In genomic region chr10:123522702-123523312, GRCh38 we compare ENCODE assay signal across 24 cellular contexts.
DNase-seq lines count a peak whose midpoint lies in the region; ATAC-seq and TF ChIP-seq lines count a peak whose summit lies in the region.
"Had no signal": no experiment of that assay in that cellular context is flagged by ENCODE, and none has a peak within 500 bp of the region (broad histone marks: within the 10 kb centered on the region; RNA-seq: fewer than 3 reads in every experiment).

No MANE protein-coding gene starts in this region.

- DNase-seq in GM06990 (ENCODE audit: extremely low read depth, insufficient read length) (peak; percentile 32), NCI-H526 treated with DMSO at 0.1 percent for 48 hours (lab: John Stamatoyannopoulos, UW) (peak; percentile 78), NCI-H1930 (lab: John Stamatoyannopoulos, UW) (no peak), endothelial cell (ENCODE audit: low spot score) (no peak), NCI-H2227 treated with DMSO at 0.1 percent for 48 hours (lab: John Stamatoyannopoulos, UW) (no peak)
- DNase-seq in activated naive CD4-positive, alpha-beta T cell treated with anti-CD3 and anti-CD28 coated beads, Interleukin-2, amount 50 U/mL, for 72 hours (ENCODE audit: low spot score in 2 of 2), result no peak
- DNase-seq: activated CD4-positive, alpha-beta T cell treated with anti-CD3 and anti-CD28 coated beads, Interleukin-2, amount 50 U/mL, for 4 hours; activated naive CD4-positive, alpha-beta T cell treated with anti-CD3 and anti-CD28 coated beads, Interleukin-2, amount 50 U/mL, for 16 hours; activated T-cell treated with anti-CD3 and anti-CD28 coated beads, Interleukin-2, amount 50 U/mL, for 24 hours; cerebellar nuclear complex; gastrocnemius medialis; lower lobe of right lung; MG63; NCI-H1436 treated with DMSO at 0.1 percent for 48 hours; stimulated activated CD4-positive, alpha-beta T cell treated with anti-CD3 and anti-CD28 coated beads, Interleukin-2, amount 100 ng/mL, for 24 hours; stimulated activated naive CD4-positive, alpha-beta T cell; T-helper 17 cell had no signal

- TF ChIP-seq CTCF in GM06990 (IDR thresholded peaks at IDR 0.05; ENCODE audit: insufficient read depth, low read length, poor library complexity, severe bottlenecking) (no peak), endothelial cell (IDR thresholded peaks at IDR 0.05; ENCODE audit: unreplicated experiment) (no peak)

- H3K36me3 Mint-ChIP-seq in endothelial cell (ENCODE audit: low read depth, unreplicated experiment), result no peaks in the 10 kb centered on the region
- no peaks in the 10 kb centered on the region for H3K36me3 Mint-ChIP-seq in activated naive CD4-positive, alpha-beta T cell treated with anti-CD3 and anti-CD28 coated beads, Interleukin-2, amount 50 U/mL, for 72 hours
- H3K36me3 Mint-ChIP-seq: IgD-negative memory B cell had no signal

- no peak overlapping the region for H3K4me3 Mint-ChIP-seq in endothelial cell (ENCODE audit: unreplicated experiment)
- H3K4me3 Mint-ChIP-seq: activated T-cell treated with anti-CD3 and anti-CD28 coated beads, Interleukin-2, amount 50 U/mL, for 24 hours; T-helper 17 cell had no signal

- no peaks in the 10 kb centered on the region for H3K27me3 ChIP-seq in GM06990 (replicated peaks; ENCODE audit: control insufficient read depth, insufficient read depth, low read length)
- H3K27me3 ChIP-seq: ascending aorta, gastrocnemius medialis, MG63 had no signal

- no peak overlapping the region for H3K4me3 ChIP-seq in GM06990 (replicated peaks; ENCODE audit: low read depth, low read length)
- H3K4me3 ChIP-seq: ascending aorta, gastrocnemius medialis, lower lobe of right lung, MG63, prostate gland, skin epidermis, thoracic aorta had no signal

- H3K36me3 ChIP-seq in GM06990 (ENCODE audit: control insufficient read depth, insufficient read depth, low read length), result no peaks in the 10 kb centered on the region
- H3K36me3 ChIP-seq: ascending aorta, gastrocnemius medialis, lower lobe of right lung, MG63, prostate gland, thoracic aorta had no signal

- no peaks in the 10 kb centered on the region for H3K4me1 Mint-ChIP-seq in endothelial cell (ENCODE audit: unreplicated experiment)
- H3K4me1 Mint-ChIP-seq: T-helper 17 cell had no signal

- no peaks in the 10 kb centered on the region for H3K9me3 Mint-ChIP-seq in endothelial cell (ENCODE audit: unreplicated experiment)
- no peaks in the 10 kb centered on the region for H3K9me3 Mint-ChIP-seq in activated naive CD4-positive, alpha-beta T cell treated with anti-CD3 and anti-CD28 coated beads, Interleukin-2, amount 50 U/mL, for 72 hours
- H3K9me3 Mint-ChIP-seq: activated T-cell treated with anti-CD3 and anti-CD28 coated beads, Interleukin-2, amount 50 U/mL, for 24 hours; IgD-negative memory B cell had no signal

- no peaks in the 10 kb centered on the region for H3K27me3 Mint-ChIP-seq in endothelial cell (ENCODE audit: unreplicated experiment)

- peak; percentile 72 for ATAC-seq in GM18511 (IDR thresholded peaks at IDR 0.05; ENCODE audit: unreplicated experiment)
- ATAC-seq in GM21529 (IDR thresholded peaks at IDR 0.05; ENCODE audit: unreplicated experiment), result peak; percentile 79
- no peak for ATAC-seq in activated naive CD4-positive, alpha-beta T cell treated with anti-CD3 and anti-CD28 coated beads, Interleukin-2, amount 50 U/mL, for 72 hours
- ATAC-seq: gastrocnemius medialis, lower lobe of right lung, T-helper 17 cell had no signal

- H3K27ac Mint-ChIP-seq in endothelial cell (ENCODE audit: unreplicated experiment), result no peak overlapping the region
- no peak overlapping the region for H3K27ac Mint-ChIP-seq in activated naive CD4-positive, alpha-beta T cell treated with anti-CD3 and anti-CD28 coated beads, Interleukin-2, amount 50 U/mL, for 72 hours
- H3K27ac Mint-ChIP-seq: activated T-cell treated with anti-CD3 and anti-CD28 coated beads, Interleukin-2, amount 50 U/mL, for 24 hours; T-helper 17 cell had no signal

Comparison
In these comparisons a context has a peak if more than half of its experiments do, and no peak if none do; other contexts are left out.
1. DNase-seq: peak in GM06990 (single experiment) and NCI-H526 treated with DMSO at 0.1 percent for 48 hours (single experiment); none in NCI-H1930 (0 of 2), endothelial cell (single experiment), activated naive CD4-positive, alpha-beta T cell treated with anti-CD3 and anti-CD28 coated beads, Interleukin-2, amount 50 U/mL, for 72 hours (0 of 2) and NCI-H2227 treated with DMSO at 0.1 percent for 48 hours (single experiment).
2. ATAC-seq: peak in GM18511 (single experiment) and GM21529 (single experiment); none in activated naive CD4-positive, alpha-beta T cell treated with anti-CD3 and anti-CD28 coated beads, Interleukin-2, amount 50 U/mL, for 72 hours (0 of 2).